Comparison of ENCODE assay signal across 17 cellular contexts in the genomic region with DNA sequence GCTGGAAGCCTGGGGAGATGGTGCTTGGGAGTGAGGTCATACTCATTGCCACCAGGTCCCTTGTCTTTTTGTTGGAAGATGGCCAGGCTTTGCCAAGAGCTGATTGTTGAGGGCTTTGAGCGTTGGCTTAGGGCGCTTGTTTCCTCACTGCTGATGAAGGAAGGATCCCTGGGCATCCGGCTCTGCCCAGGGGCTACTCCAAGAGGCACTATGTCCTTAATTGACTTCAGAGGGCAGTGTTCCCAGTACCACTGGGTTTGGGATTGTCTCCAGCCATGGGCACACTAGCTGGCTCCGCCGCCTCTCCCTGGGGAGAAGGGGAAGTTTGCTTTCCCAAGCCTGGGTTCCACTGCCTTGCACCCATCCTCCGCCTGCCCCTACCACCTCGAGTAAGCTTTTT. TPM values are rescaled to one million over a fixed set of nuclear protein-coding genes. Genes with fewer than 3 reads are reported as not detected.
"Had no signal": no experiment of that assay in that cellular context is flagged by ENCODE, and none has a peak within 500 bp of the region (broad histone marks: within the 10 kb centered on the region; RNA-seq: fewer than 3 reads in every experiment).

No MANE protein-coding gene starts in this region.

- FAIRE-seq: astrocyte, TTC549 had no signal

- H3K36me3 ChIP-seq: cardiac muscle cell, gastroesophageal sphincter, thyroid gland, vagina had no signal

- H3K27me3 ChIP-seq: gastroesophageal sphincter, thyroid gland, vagina had no signal

- DNase-seq: activated B cell treated with CpG ODN at 0.5 μM for 24 hours; activated CD4-positive, alpha-beta T cell treated with anti-CD3 and anti-CD28 coated beads, Interleukin-2, amount 10 ng/mL, durations not matched to agents 24 days and 14 days; activated naive CD4-positive, alpha-beta T cell; effector memory CD4-positive, alpha-beta T cell; hippocampal formation; naive thymus-derived CD8-positive, alpha-beta T cell; occipital lobe; stimulated activated CD4-positive, alpha-beta T cell treated with anti-CD3 and anti-CD28 coated beads, Interleukin-4, amount 100 ng/mL, for 24 hours; stimulated activated naive CD8-positive, alpha-beta T cell treated with anti-CD3 and anti-CD28 coated beads, Interleukin-15, amount 100 ng/mL, for 72 hours; T-helper 17 cell; thyroid gland had no signal

- H3K27ac ChIP-seq: cardiac muscle cell, coronary artery, gastroesophageal sphincter, thyroid gland, vagina had no signal

- H3K4me3 ChIP-seq: cardiac muscle cell, coronary artery, gastroesophageal sphincter, thyroid gland, vagina had no signal

- ATAC-seq: gastroesophageal sphincter; naive thymus-derived CD8-positive, alpha-beta T cell; stimulated activated naive CD8-positive, alpha-beta T cell treated with anti-CD3 and anti-CD28 coated beads, Interleukin-15, amount 100 ng/mL, for 72 hours; T-helper 17 cell had no signal

- H3K9me3 ChIP-seq: gastroesophageal sphincter, thyroid gland, vagina had no signal

- H3K4me1 ChIP-seq: thyroid gland had no signal

RNA-seq across cellular contexts. Expression of a gene that starts 57.2 kb away (rescaled TPM):
- total RNA-seq: activated B cell treated with CpG ODN at 0.5 μM for 24 hours; naive thymus-derived CD8-positive, alpha-beta T cell; T-helper 17 cell had no signal
